Comparison of ENCODE assay signal across 12 cellular contexts in the genomic region with DNA sequence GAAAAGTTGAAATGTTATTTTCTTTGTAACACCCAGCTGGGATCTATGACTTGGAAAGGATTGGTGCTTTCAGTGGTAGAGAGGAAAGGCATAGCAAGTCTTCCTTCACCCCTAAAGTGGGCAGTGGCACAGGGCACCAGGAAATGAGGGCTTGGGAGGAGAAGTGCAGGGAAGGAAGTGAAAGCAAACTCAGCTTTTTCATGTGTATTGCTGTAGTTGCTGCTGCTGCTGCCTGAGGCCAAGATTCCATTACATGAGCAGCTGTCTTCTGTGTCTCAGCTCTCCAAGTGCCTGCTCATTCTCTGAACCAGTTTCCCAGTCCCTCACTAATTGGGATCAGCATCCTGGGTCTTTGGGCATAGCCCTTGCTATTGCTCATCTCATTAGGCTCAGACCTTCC. TPM values are rescaled to one million over a fixed set of nuclear protein-coding genes. Genes with fewer than 3 reads are reported as not detected.
DNase-seq lines count a peak whose midpoint lies in the region; ATAC-seq, FAIRE-seq and TF ChIP-seq lines count a peak whose summit lies in the region.
"Had no signal": no experiment of that assay in that cellular context is flagged by ENCODE, and none has a peak within 500 bp of the region (broad histone marks: within the 10 kb centered on the region; RNA-seq: fewer than 3 reads in every experiment).

No MANE protein-coding gene starts in this region.

- in situ Hi-C loops in GM12878 (cut with MboI), result loop anchor here (25.0 kb wide), 1 partner anchor 1126 kb away; no protein-coding TSS in a partner anchor

- H3K4me1 ChIP-seq in DND-41 (ENCODE audit: insufficient read depth, low read length), result peaks cover 37% of the 10 kb centered on the region
- H3K4me1 ChIP-seq in GM12878 (ENCODE audit: control insufficient read depth, insufficient read depth, low read length), result no peaks in the 10 kb centered on the region; the same call in 1 of the 2 replicates
- no peaks in the 10 kb centered on the region for H3K4me1 ChIP-seq in ovary (ENCODE audit: insufficient read depth)
- H3K4me1 ChIP-seq in ascending aorta, result peaks cover 0 to 9% of the 10 kb centered on the region in 2 donors

- H3K79me2 ChIP-seq in DND-41 (ENCODE audit: insufficient read depth, low read length), result peaks cover 31% of the 10 kb centered on the region
- H3K79me2 ChIP-seq in GM12878 (ENCODE audit: control insufficient read depth, insufficient read depth, low read length), result peaks cover 28% of the 10 kb centered on the region

- H3K27ac Mint-ChIP-seq in nephron, result peak overlapping the region in 1 of 3 experiments; percentile 22

- no peak overlapping the region for H3K27ac ChIP-seq in DND-41 (ENCODE audit: low read length)
- H3K27ac ChIP-seq in GM12878 (ENCODE audit: control insufficient read depth, insufficient read depth), result no peak overlapping the region
- H3K27ac ChIP-seq in ovary, result no peak overlapping the region
- no peak overlapping the region for H3K27ac ChIP-seq in ascending aorta

- no TSS peak for BruUV-seq in GM12878 (replicated peaks; lab: Mats Ljungman, UMichigan)

- RAD21 ChIA-PET in GM12878 (lab: Charles Lee; ENCODE audit: unreplicated experiment), result no interaction called here

- H3K36me3 ChIP-seq in DND-41 (ENCODE audit: insufficient read depth, low read length) (peaks cover 57% of the 10 kb centered on the region), GM12878 (ENCODE audit: control insufficient read depth in 2 of 2, insufficient read depth in 2 of 2, low read length in 1 of 2) (peaks cover 4 to 5% of the 10 kb centered on the region in 2 experiments), ovary (no peaks in the 10 kb centered on the region), ascending aorta (peaks cover 0 to 12% of the 10 kb centered on the region in 2 donors)

- H3K36me3 Mint-ChIP-seq in nephron (ENCODE audit: low read depth), result peaks cover 22% of the 10 kb centered on the region

- SMC1A ChIA-PET in GM12878 (lab: Charles Lee; ENCODE audit: uncharacterized antibody, unreplicated experiment), result interaction anchor here (1.7 kb wide), 1 partner anchor 17 kb away, joined by 4 read pairs; no protein-coding TSS in a partner anchor

- no peak for TF ChIP-seq RAD21 in GM12878 (IDR thresholded peaks at IDR 0.05; ENCODE audit: insufficient read depth, low read depth, low read length)

- H3K4me3 ChIP-seq in DND-41 (ENCODE audit: low read depth in 1 of 2, low read length in 2 of 2), result no peak overlapping the region; a peak in 1 of 4 replicates
- 0 out of 2 replicates have a peak overlapping the region, but pooled peaks have one; percentile 12 for H3K4me3 ChIP-seq in GM12878
- no peak overlapping the region for H3K4me3 ChIP-seq in ovary
- no peak overlapping the region for H3K4me3 ChIP-seq in ascending aorta

- no peaks in the 10 kb centered on the region for H3K9me3 ChIP-seq in DND-41 (ENCODE audit: insufficient read depth, low read length, severe bottlenecking)
- H3K9me3 ChIP-seq in GM12878 (replicated peaks; ENCODE audit: control insufficient read depth, insufficient read depth, low read length), result no peaks in the 10 kb centered on the region
- H3K9me3 ChIP-seq in ovary, result no peaks in the 10 kb centered on the region
- H3K9me3 ChIP-seq in ascending aorta, result no peaks in the 10 kb centered on the region

- TF ChIP-seq CTCF in DND-41 (IDR thresholded peaks at IDR 0.05; ENCODE audit: borderline replicate concordance, extremely low read depth, low read length, poor library complexity, severe bottlenecking), result no peak
- TF ChIP-seq CTCF in GM12878 (IDR thresholded peaks at IDR 0.05 in 2 of 3, conservative IDR thresholded peaks at IDR 0.05 in 1 of 3; ENCODE audit: control insufficient read depth in 2 of 3, extremely low read depth in 1 of 3, insufficient read depth in 1 of 3, low read depth in 3 of 3, low read length in 3 of 3), result no peak
- TF ChIP-seq CTCF in nephron (IDR thresholded peaks at IDR 0.05; ENCODE audit: unreplicated experiment in 3 of 3), result no peak
- no peak for TF ChIP-seq CTCF in ovary (IDR thresholded peaks at IDR 0.05)
- no peak for TF ChIP-seq CTCF in ascending aorta (IDR thresholded peaks at IDR 0.05)

- H2AFZ ChIP-seq in DND-41 (ENCODE audit: low read depth, low read length), result no peak overlapping the region
- no peak overlapping the region for H2AFZ ChIP-seq in GM12878 (ENCODE audit: control insufficient read depth, low read depth, low read length)

- no peaks in the 10 kb centered on the region for H3K27me3 Mint-ChIP-seq in nephron (ENCODE audit: low read depth)

- H3K27me3 ChIP-seq in DND-41 (ENCODE audit: insufficient read depth, low read length, poor library complexity) (no peaks in the 10 kb centered on the region), GM12878 (replicated peaks in 1 of 2; ENCODE audit: control insufficient read depth in 2 of 2, insufficient read depth in 2 of 2, low read length in 1 of 2) (no peaks in the 10 kb centered on the region), ovary (no peaks in the 10 kb centered on the region), ascending aorta (no peaks in the 10 kb centered on the region)

- H3K4me1 Mint-ChIP-seq in nephron, result peaks cover 12% of the 10 kb centered on the region

- no peak overlapping the region for H3K9ac ChIP-seq in DND-41 (ENCODE audit: low read depth, low read length)
- no peak overlapping the region; the same call in 1 of the 2 replicates for H3K9ac ChIP-seq in GM12878 (ENCODE audit: control insufficient read depth, insufficient read depth, low read length)

- intact Hi-C loops in GM12878 (cut with micrococcal nuclease; ENCODE audit: unreplicated experiment) (no loop called here), ovary (cut with DNase I) (loop anchor here in 1 of 4 donors (5.0 kb wide), 1 partner anchor 491 kb away; the partner anchor contains the start of gene MID1), ascending aorta (cut with DNase I) (loop anchor here (5.0 kb wide), 1 partner anchor 476 kb away; no protein-coding TSS in a partner anchor)

- no peak for ATAC-seq in DND-41 (ENCODE audit: insufficient read depth, low read depth)
- peak; percentile 24 for ATAC-seq in GM12878
- ATAC-seq: Right ventricle myocardium inferior had no signal

- no peaks in the 10 kb centered on the region for H3K9me3 Mint-ChIP-seq in nephron

- H4K20me1 ChIP-seq in DND-41 (ENCODE audit: insufficient read depth, low read length) (no peaks in the 10 kb centered on the region), GM12878 (ENCODE audit: control insufficient read depth, insufficient read depth) (no peaks in the 10 kb centered on the region)

- CTCF ChIA-PET in GM12878 (lab: Yijun Ruan, JAX), result interaction anchor here (0.9 to 1.4 kb wide), 4 partner anchors 9 to 27 kb away, joined by 3 to 7 read pairs (median 3); no protein-coding TSS in a partner anchor

- POLR2A ChIA-PET in GM12878 (lab: Charles Lee), result no interaction called here

- TF ChIP-seq EP300 in GM12878 (IDR thresholded peaks at IDR 0.05; ENCODE audit: borderline replicate concordance in 1 of 2, control insufficient read depth in 1 of 2, low read depth in 2 of 2, low read length in 2 of 2) (0 out of 4 replicates have a peak, but pooled peaks of 1 of the 2 experiments have one; percentile 22), ovary (IDR thresholded peaks at IDR 0.05) (no peak)

- peak overlapping the region; percentile 14 to 62 (median 29) for H3K4me3 Mint-ChIP-seq in nephron

- TF ChIP-seq POLR2A in GM12878 (IDR thresholded peaks at IDR 0.05; ENCODE audit: low read depth, low read length), result no peak
- TF ChIP-seq POLR2A in ovary (IDR thresholded peaks at IDR 0.05), result no peak

- no peak for DNase-seq in DND-41
- DNase-seq in M059J (ENCODE audit: low read depth), result peak; percentile 30
- no peak for DNase-seq in GM12878 (ENCODE audit: low read depth, low spot score)
- no peak for DNase-seq in superior temporal gyrus (ENCODE audit: extremely low spot score)
- DNase-seq in ovary, result no peak
- DNase-seq in ascending aorta (ENCODE audit: low spot score in 2 of 2), result no peak
- no peak for DNase-seq in cerebellum (ENCODE audit: low spot score)
- DNase-seq: effector CD4-positive, alpha-beta T cell; GF-D8; NCI-H1048 had no signal

- FAIRE-seq in GM12878 (lab: Jason Lieb, UNC), result no peak

- H3K4me2 ChIP-seq in DND-41 (ENCODE audit: insufficient read depth, low read length), result peak overlapping the region; percentile 41; the same call in 1 of the 2 replicates
- H3K4me2 ChIP-seq in GM12878 (ENCODE audit: control insufficient read depth, insufficient read depth), result peak overlapping the region; percentile 43; the same call in 1 of the 2 replicates

TF ChIP-seq in GM12878, 131 proteins besides CTCF, POLR2A, EP300 and RAD21:
- peak; percentile 85 for TF ChIP-seq SPI1 (IDR thresholded peaks at IDR 0.05; ENCODE audit: borderline replicate concordance, insufficient read depth, low read depth, low read length)
- TF ChIP-seq PML (IDR thresholded peaks at IDR 0.05; ENCODE audit: low read length), result no peak

RNA-seq across cellular contexts. Expression of gene HCCS, which starts 2.6 kb away (rescaled TPM):
- total RNA-seq in M059J (2014; rRNA removed; shearing (Covaris generic)), result 39.7 and 48.6 TPM in 2 replicates
- total RNA-seq in GM12878 (2013; cell fraction: nucleolus; rRNA removed), result 8.3 and 8.4 TPM in 2 replicates
- 20.3 and 20.4 TPM in 2 replicates for total RNA-seq in GM12878 (2014; rRNA removed)
- total RNA-seq in GM12878 (2014; rRNA removed; fragmentation: Illumina TruSeq; extraction: Trizol), result 22.2 and 27.5 TPM in 2 replicates
- total RNA-seq in GM12878 (2021), result 30.0 and 36.0 TPM in 2 replicates
- 18.2 TPM for polyA plus RNA-seq in GM12878 (2011; ENCODE audit: low read depth)
- 39.3 and 44.3 TPM in 2 replicates for polyA plus RNA-seq in GM12878 (2011; rRNA removed)
- 22.5 and 22.6 TPM in 2 replicates for polyA plus RNA-seq in GM12878 (2011; cell fraction: cytosol; rRNA removed)
- polyA plus RNA-seq in GM12878 (2011; cell fraction: nucleus; rRNA removed), result 10.8 and 13.5 TPM in 2 replicates
- 20.7 and 21.1 TPM in 2 replicates for polyA plus RNA-seq in GM12878 (2012)
- polyA plus RNA-seq in GM12878 (2014; fragmentation: Illumina TruSeq; extraction: Trizol), result 38.2 and 39.4 TPM in 2 replicates
- 10 to 100 TPM; 11.8 to 15.6 TPM for polyA plus RNA-seq in GM12878 (2014; fragmentation: Nextera tagmentation; extraction: Ambion mirVana)
- polyA plus RNA-seq in GM12878 (2014; rRNA removed), result 32.2 and 37.7 TPM in 2 replicates
- polyA plus RNA-seq in GM12878 (2016; fragmentation: Nextera tagmentation; extraction: Ambion mirVana), result 10 to 100 TPM; 65.8 to 69.6 TPM
- polyA minus RNA-seq in GM12878 (2011; rRNA and poly(A)+ RNA removed), result 20.8 and 26.8 TPM in 2 replicates
- 8.5 and 9.8 TPM in 2 replicates for polyA minus RNA-seq in GM12878 (2011; cell fraction: cytosol; rRNA and poly(A)+ RNA removed)
- 3.0 and 5.0 TPM in 2 replicates for polyA minus RNA-seq in GM12878 (2011; cell fraction: nucleus; rRNA and poly(A)+ RNA removed)
- 10 to 100 TPM in 5 of 7 donors, 1 to 10 TPM in 2; 6.0 to 15.7 (median 14.2) TPM for total RNA-seq in ovary
- 10 to 100 TPM; 10.4 to 28.2 TPM for polyA plus RNA-seq in ovary
- total RNA-seq in ascending aorta, result 65.0 TPM
- total RNA-seq in cerebellum, result 8.3 TPM
